Comparison of ENCODE assay signal across 12 cellular contexts in genomic region chr14:55339770-55340169, GRCh38.
DNase-seq lines count a peak whose midpoint lies in the region; ATAC-seq and TF ChIP-seq lines count a peak whose summit lies in the region.
"Had no signal": no experiment of that assay in that cellular context is flagged by ENCODE, and none has a peak within 500 bp of the region (broad histone marks: within the 10 kb centered on the region; RNA-seq: fewer than 3 reads in every experiment).

No MANE protein-coding gene starts in this region.

- no peak for TF ChIP-seq POLR2A in gastroesophageal sphincter (IDR thresholded peaks at IDR 0.05)

- H3K27me3 ChIP-seq in skeletal muscle tissue (ENCODE audit: control insufficient read depth in 3 of 3, insufficient read depth in 3 of 3, low read length in 3 of 3): no peaks in the 10 kb centered on the region
- H3K27me3 ChIP-seq in gastroesophageal sphincter: no peaks in the 10 kb centered on the region
- H3K27me3 ChIP-seq: cardiac muscle cell had no signal

- H3K4me1 Mint-ChIP-seq in activated CD4-positive, alpha-beta T cell treated with anti-CD3 and anti-CD28 coated beads, Interleukin-2, amount 10 ng/mL, durations not matched to agents 24 days and 14 days: peaks cover 60% of the 10 kb centered on the region

- DNase-seq in activated T-cell treated with anti-CD3 and anti-CD28 coated beads for 24 hours (ENCODE audit: low read depth) (peak; percentile 31), activated T-cell treated with anti-CD3 and anti-CD28 coated beads for 4 hours (no peak), midbrain (lab: John Stamatoyannopoulos, UW) (no peak)
- DNase-seq in activated CD4-positive, alpha-beta T cell treated with anti-CD3 and anti-CD28 coated beads, Interleukin-2, amount 10 ng/mL, durations not matched to agents 24 days and 14 days: peak; percentile 71
- DNase-seq: HFFc6, left colon had no signal

- no peaks in the 10 kb centered on the region for H3K9me3 Mint-ChIP-seq in activated CD4-positive, alpha-beta T cell treated with anti-CD3 and anti-CD28 coated beads, Interleukin-2, amount 10 ng/mL, durations not matched to agents 24 days and 14 days
- H3K9me3 Mint-ChIP-seq: HFFc6 had no signal

- WGBS in gastroesophageal sphincter (ENCODE audit: low coverage in 1 of 2), 2 donors: 67 to 75% methylated on average over 1 to 2 of the region's 2 CpGs

- TF ChIP-seq EP300 in gastroesophageal sphincter (IDR thresholded peaks at IDR 0.05): no peak

- ATAC-seq in HG02884 (IDR thresholded peaks at IDR 0.05; ENCODE audit: unreplicated experiment) (peak; percentile 92), GM21737 (IDR thresholded peaks at IDR 0.05; ENCODE audit: unreplicated experiment) (no peak), gastroesophageal sphincter (no peak)
- ATAC-seq: left colon, Right ventricle myocardium inferior had no signal

- H3K27ac ChIP-seq in skeletal muscle tissue (ENCODE audit: low read depth, low read length): peak overlapping the region; percentile 21
- H3K27ac ChIP-seq in gastroesophageal sphincter: no peak overlapping the region
- H3K27ac ChIP-seq: cardiac muscle cell had no signal

- peak overlapping the region in 1 of 3 donors; percentile 5 for H3K4me3 ChIP-seq in skeletal muscle tissue (ENCODE audit: low read length in 3 of 3)
- no peak overlapping the region for H3K4me3 ChIP-seq in gastroesophageal sphincter
- H3K4me3 ChIP-seq: cardiac muscle cell had no signal

- H3K9ac ChIP-seq in skeletal muscle tissue (ENCODE audit: low read depth in 1 of 3, low read length in 3 of 3): no peak overlapping the region

- H3K27me3 Mint-ChIP-seq in activated CD4-positive, alpha-beta T cell treated with anti-CD3 and anti-CD28 coated beads, Interleukin-2, amount 10 ng/mL, durations not matched to agents 24 days and 14 days: no peaks in the 10 kb centered on the region

- H3K4me1 ChIP-seq in skeletal muscle tissue (ENCODE audit: control insufficient read depth in 3 of 3, insufficient read depth in 3 of 3, low read length in 3 of 3) (peaks cover 19 to 23% (median 23%) of the 10 kb centered on the region in 3 donors), gastroesophageal sphincter (peaks cover 0 to 27% (median 0%) of the 10 kb centered on the region in 3 donors)

- TF ChIP-seq CTCF in gastroesophageal sphincter (IDR thresholded peaks at IDR 0.05): no peak

- H3K36me3 ChIP-seq in skeletal muscle tissue (ENCODE audit: control insufficient read depth in 3 of 3, insufficient read depth in 3 of 3, low read length in 3 of 3): no peaks in the 10 kb centered on the region
- no peaks in the 10 kb centered on the region for H3K36me3 ChIP-seq in gastroesophageal sphincter
- H3K36me3 ChIP-seq: cardiac muscle cell had no signal

- H3K36me3 Mint-ChIP-seq in activated CD4-positive, alpha-beta T cell treated with anti-CD3 and anti-CD28 coated beads, Interleukin-2, amount 10 ng/mL, durations not matched to agents 24 days and 14 days (ENCODE audit: low read depth): peaks cover 10% of the 10 kb centered on the region

- H3K4me3 Mint-ChIP-seq in activated CD4-positive, alpha-beta T cell treated with anti-CD3 and anti-CD28 coated beads, Interleukin-2, amount 10 ng/mL, durations not matched to agents 24 days and 14 days: peak overlapping the region; percentile 47
- H3K4me3 Mint-ChIP-seq: HFFc6 had no signal

- intact Hi-C loops in activated CD4-positive, alpha-beta T cell treated with anti-CD3 and anti-CD28 coated beads, Interleukin-2, amount 10 ng/mL, durations not matched to agents 24 days and 14 days (cut with micrococcal nuclease): loop anchor here (1.0 to 10.0 kb wide), 8 partner anchors 9 to 895 kb away; partner anchors contain the start of genes CNIH1, GCH1 and KTN1

- H3K9me3 ChIP-seq in skeletal muscle tissue (ENCODE audit: control insufficient read depth in 3 of 3, low read length in 3 of 3) (no peaks in the 10 kb centered on the region), gastroesophageal sphincter (no peaks in the 10 kb centered on the region)

- peak overlapping the region; percentile 84 for H3K27ac Mint-ChIP-seq in activated CD4-positive, alpha-beta T cell treated with anti-CD3 and anti-CD28 coated beads, Interleukin-2, amount 10 ng/mL, durations not matched to agents 24 days and 14 days
- H3K27ac Mint-ChIP-seq: HFFc6 had no signal

Comparison
In these comparisons a context has a peak if more than half of its experiments do, and no peak if none do; other contexts are left out.
1. DNase-seq: peak in activated T-cell treated with anti-CD3 and anti-CD28 coated beads for 24 hours (single experiment) and activated CD4-positive, alpha-beta T cell treated with anti-CD3 and anti-CD28 coated beads, Interleukin-2, amount 10 ng/mL, durations not matched to agents 24 days and 14 days (single experiment); none in activated T-cell treated with anti-CD3 and anti-CD28 coated beads for 4 hours (single experiment) and midbrain (single experiment).